In the genomic region with DNA sequence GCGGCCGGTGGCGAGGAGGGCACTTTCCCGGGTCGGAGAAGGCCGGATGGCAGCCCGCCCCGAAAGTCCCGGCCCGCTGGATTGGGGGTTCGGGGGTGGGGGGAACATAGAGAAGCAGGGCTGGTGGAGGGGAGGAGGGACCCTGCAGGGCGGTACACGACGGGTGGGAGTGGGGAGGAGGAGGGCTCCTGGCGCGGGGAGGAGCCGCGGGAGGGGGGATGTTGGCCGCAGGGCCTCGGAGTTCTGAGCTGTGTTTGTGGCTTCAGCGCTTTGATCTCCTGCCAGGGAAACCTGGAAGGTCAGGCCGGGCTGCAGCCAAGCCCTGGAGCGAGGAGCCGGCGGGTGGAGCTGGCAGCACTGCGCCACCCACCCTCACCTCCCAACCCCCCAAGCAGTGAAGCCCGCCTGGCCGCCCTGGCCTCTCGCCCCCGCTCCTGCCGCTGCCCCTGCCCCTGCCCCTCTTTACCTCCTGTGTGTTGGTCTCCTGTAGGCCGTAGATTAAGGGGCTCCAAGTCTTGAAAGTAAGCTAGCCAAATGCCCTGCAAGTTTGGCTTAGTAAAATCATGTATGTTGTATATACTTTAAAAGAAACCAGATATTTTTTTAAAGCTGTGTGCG, we compare ENCODE assay signal across 8 cellular contexts. TPM values are rescaled to one million over a fixed set of nuclear protein-coding genes. Genes with fewer than 3 reads are reported as not detected.
A peak's percentile ranks its signal among the peaks of the same experiment; 100 is the strongest.
DNase-seq lines count a peak whose midpoint lies in the region; ATAC-seq, FAIRE-seq and TF ChIP-seq lines count a peak whose summit lies in the region.

No MANE protein-coding gene starts in this region.

- peak overlapping the region in 1 of 2 donors; percentile 93 for H3K27ac ChIP-seq in small intestine (ENCODE audit: low read depth in 1 of 2, low read length in 1 of 2)

- no peaks in the 10 kb centered on the region for H3K27me3 Mint-ChIP-seq in chondrocyte (ENCODE audit: low read depth)

- DNase-seq in DMS153 treated with DMSO at 0.1 percent for 48 hours (lab: John Stamatoyannopoulos, UW; ENCODE audit: unreplicated experiment) (peak; percentile 51), NCI-H2196 (lab: John Stamatoyannopoulos, UW; ENCODE audit: unreplicated experiment) (peak; percentile 56), chondrocyte (ENCODE audit: low spot score) (no peak), islet precursor cell (peak; percentile 98), small intestine (peak; percentile 74), CD1c-positive myeloid dendritic cell (ENCODE audit: extremely low spot score) (no peak)
- no peak for DNase-seq in stimulated activated CD4-positive, alpha-beta T cell treated with anti-CD3 and anti-CD28 coated beads, Interleukin-4, amount 100 ng/mL, for 24 hours

- H3K9me3 ChIP-seq in small intestine (ENCODE audit: control insufficient read depth, low read depth) = no peaks in the 10 kb centered on the region

- 2 to 9% (median 3%) methylated on average over 29 to 33 of the region's 33 CpGs for WGBS in small intestine, 3 donors

- no peaks in the 10 kb centered on the region for H3K36me3 Mint-ChIP-seq in chondrocyte (ENCODE audit: low read depth)

- no peaks in the 10 kb centered on the region for H3K27me3 ChIP-seq in small intestine (ENCODE audit: control insufficient read depth in 2 of 2, insufficient read depth in 2 of 2, low read length in 2 of 2)

- no peaks in the 10 kb centered on the region for H3K9me3 Mint-ChIP-seq in chondrocyte (ENCODE audit: low read depth)

- no peak for ATAC-seq in GM21717 (IDR thresholded peaks at IDR 0.05; ENCODE audit: unreplicated experiment)

- no peak for FAIRE-seq in small intestine (lab: Jason Lieb, UNC)

- H3K4me3 ChIP-seq in small intestine (ENCODE audit: low read depth in 1 of 2, low read length in 2 of 2) = peak overlapping the region in 1 of 2 donors; percentile 55

- peak overlapping the region; percentile 75 for H3K4me3 Mint-ChIP-seq in chondrocyte (ENCODE audit: unreplicated experiment)

- no peak for TF ChIP-seq CTCF in chondrocyte (IDR thresholded peaks at IDR 0.05)

- H3K4me1 Mint-ChIP-seq in chondrocyte (ENCODE audit: low read depth) = peaks cover 34% of the 10 kb centered on the region

- peak overlapping the region; percentile 97 for H3K27ac Mint-ChIP-seq in chondrocyte (ENCODE audit: unreplicated experiment)

- H3K36me3 ChIP-seq in small intestine (ENCODE audit: control insufficient read depth in 2 of 2, insufficient read depth in 2 of 2, low read length in 2 of 2) = no peaks in the 10 kb centered on the region

- H3K4me1 ChIP-seq in small intestine (ENCODE audit: control insufficient read depth in 2 of 2, insufficient read depth in 1 of 2, low read depth in 1 of 2, low read length in 1 of 2) = peaks cover 6 to 7% of the 10 kb centered on the region in 2 donors

RNA-seq across cellular contexts. Expression of gene C22orf31, which starts 30.9 kb away (rescaled TPM):
- not detected in 3 replicates for total RNA-seq in chondrocyte
- not detected for polyA plus RNA-seq in small intestine

RNA-seq across cellular contexts. Expression of gene KREMEN1, which starts 42.1 kb away (rescaled TPM):
- 5.0 to 7.3 TPM (median 7.3 TPM) in 3 replicates for total RNA-seq in chondrocyte
- polyA plus RNA-seq in small intestine = 10 to 100 TPM in 1 of 3 donors, 1 to 10 TPM in 2; 1.1 to 11.5 (median 2.4) TPM

Comparison
In these comparisons a context has a peak if more than half of its experiments do, and no peak if none do; other contexts are left out.
1. DNase-seq: peak in DMS153 treated with DMSO at 0.1 percent for 48 hours (single experiment), NCI-H2196 (single experiment), islet precursor cell (single experiment) and small intestine (single experiment); none in chondrocyte (single experiment), CD1c-positive myeloid dendritic cell (single experiment) and stimulated activated CD4-positive, alpha-beta T cell treated with anti-CD3 and anti-CD28 coated beads, Interleukin-4, amount 100 ng/mL, for 24 hours (single experiment).